In genomic region chr12:95859947-95860850, GRCh38 we compare ENCODE assay signal across 9 cellular contexts. TPM values are rescaled to one million over a fixed set of nuclear protein-coding genes. Genes with fewer than 3 reads are reported as not detected.
DNase-seq lines count a peak whose midpoint lies in the region; ATAC-seq, FAIRE-seq and TF ChIP-seq lines count a peak whose summit lies in the region.
"Had no signal": no experiment of that assay in that cellular context is flagged by ENCODE, and none has a peak within 500 bp of the region (broad histone marks: within the 10 kb centered on the region; RNA-seq: fewer than 3 reads in every experiment).

No MANE protein-coding gene starts in this region.

- H3K27ac ChIP-seq in left lung: no peak overlapping the region
- H3K27ac ChIP-seq in vagina: no peak overlapping the region

- H3K9me3 Mint-ChIP-seq in natural killer cell: no peaks in the 10 kb centered on the region
- H3K9me3 Mint-ChIP-seq in natural killer cell treated with Interleukin-12 subunit alpha and Interleukin-12 subunit beta and Interleukin-15 and Interleukin-18, amount 100 ng/mL, for 72 hours: no peaks in the 10 kb centered on the region
- H3K9me3 Mint-ChIP-seq in activated naive CD8-positive, alpha-beta T cell treated with anti-CD3 and anti-CD28 coated beads, Interleukin-2, amount 50 U/mL, for 24 hours: no peaks in the 10 kb centered on the region
- H3K9me3 Mint-ChIP-seq: naive B cell had no signal

- H3K9me3 ChIP-seq in left lung (no peaks in the 10 kb centered on the region), vagina (no peaks in the 10 kb centered on the region)

- no peak for FAIRE-seq in GM19239 (lab: Jason Lieb, UNC)

- no peak for ATAC-seq in natural killer cell
- no peak for ATAC-seq in natural killer cell treated with Interleukin-12 subunit alpha and Interleukin-12 subunit beta and Interleukin-15 and Interleukin-18, amount 100 ng/mL, for 72 hours
- no peak for ATAC-seq in activated naive CD8-positive, alpha-beta T cell treated with anti-CD3 and anti-CD28 coated beads, Interleukin-2, amount 50 U/mL, for 24 hours
- ATAC-seq in left lung: peak; percentile 5
- no peak for ATAC-seq in HG03565 (IDR thresholded peaks at IDR 0.05; ENCODE audit: unreplicated experiment)

- peaks cover 0 to 2% of the 10 kb centered on the region in 2 donors for H3K27me3 Mint-ChIP-seq in natural killer cell (ENCODE audit: low read depth in 2 of 2)
- H3K27me3 Mint-ChIP-seq in natural killer cell treated with Interleukin-12 subunit alpha and Interleukin-12 subunit beta and Interleukin-15 and Interleukin-18, amount 100 ng/mL, for 72 hours: peaks cover 3 to 8% of the 10 kb centered on the region in 2 donors
- H3K27me3 Mint-ChIP-seq in activated naive CD8-positive, alpha-beta T cell treated with anti-CD3 and anti-CD28 coated beads, Interleukin-2, amount 50 U/mL, for 24 hours: peaks cover 2% of the 10 kb centered on the region

- peak overlapping the region in 1 of 2 donors; percentile 36 for H3K27ac Mint-ChIP-seq in natural killer cell
- H3K27ac Mint-ChIP-seq in natural killer cell treated with Interleukin-12 subunit alpha and Interleukin-12 subunit beta and Interleukin-15 and Interleukin-18, amount 100 ng/mL, for 72 hours: no peak overlapping the region
- H3K27ac Mint-ChIP-seq in activated naive CD8-positive, alpha-beta T cell treated with anti-CD3 and anti-CD28 coated beads, Interleukin-2, amount 50 U/mL, for 24 hours: peak overlapping the region; percentile 57

- H3K4me3 ChIP-seq in left lung: peak overlapping the region; percentile 63 to 90
- H3K4me3 ChIP-seq in vagina: peak overlapping the region; percentile 65 to 85

- H3K4me1 ChIP-seq in left lung (peaks cover 13 to 26% of the 10 kb centered on the region in 2 donors), vagina (peaks cover 26% of the 10 kb centered on the region)

- H3K4me3 Mint-ChIP-seq in natural killer cell: peak overlapping the region; percentile 49
- no peak overlapping the region for H3K4me3 Mint-ChIP-seq in natural killer cell treated with Interleukin-12 subunit alpha and Interleukin-12 subunit beta and Interleukin-15 and Interleukin-18, amount 100 ng/mL, for 72 hours
- no peak overlapping the region for H3K4me3 Mint-ChIP-seq in activated naive CD8-positive, alpha-beta T cell treated with anti-CD3 and anti-CD28 coated beads, Interleukin-2, amount 50 U/mL, for 24 hours

- TF ChIP-seq CTCF in natural killer cell (IDR thresholded peaks at IDR 0.05) (no peak), left lung (IDR thresholded peaks at IDR 0.05) (no peak), vagina (IDR thresholded peaks at IDR 0.05) (no peak)

- H3K36me3 Mint-ChIP-seq in natural killer cell: no peaks in the 10 kb centered on the region
- H3K36me3 Mint-ChIP-seq in natural killer cell treated with Interleukin-12 subunit alpha and Interleukin-12 subunit beta and Interleukin-15 and Interleukin-18, amount 100 ng/mL, for 72 hours: peaks cover 22% of the 10 kb centered on the region
- peaks cover 44% of the 10 kb centered on the region for H3K36me3 Mint-ChIP-seq in activated naive CD8-positive, alpha-beta T cell treated with anti-CD3 and anti-CD28 coated beads, Interleukin-2, amount 50 U/mL, for 24 hours (ENCODE audit: low read depth)

- H3K27me3 ChIP-seq in left lung (peaks cover 0 to 9% of the 10 kb centered on the region in 2 donors), vagina (no peaks in the 10 kb centered on the region)

- DNase-seq in natural killer cell (no peak), left lung (no peak), vagina (ENCODE audit: extremely low spot score in 2 of 2) (no peak), GM19239 (ENCODE audit: insufficient read length, low spot score) (no peak), glomerular visceral epithelial cell (ENCODE audit: extremely low spot score) (no peak)
- DNase-seq in natural killer cell treated with Interleukin-12 subunit alpha and Interleukin-12 subunit beta and Interleukin-15 and Interleukin-18, amount 100 ng/mL, for 72 hours (ENCODE audit: low spot score): no peak
- no peak for DNase-seq in activated naive CD8-positive, alpha-beta T cell treated with anti-CD3 and anti-CD28 coated beads, Interleukin-2, amount 50 U/mL, for 24 hours
- DNase-seq: naive B cell had no signal

- TF ChIP-seq POLR2A in vagina (IDR thresholded peaks at IDR 0.05): no peak

- peaks cover 10 to 17% of the 10 kb centered on the region in 2 donors for H3K4me1 Mint-ChIP-seq in natural killer cell
- peaks cover 10 to 11% of the 10 kb centered on the region in 2 donors for H3K4me1 Mint-ChIP-seq in natural killer cell treated with Interleukin-12 subunit alpha and Interleukin-12 subunit beta and Interleukin-15 and Interleukin-18, amount 100 ng/mL, for 72 hours (ENCODE audit: low read depth in 2 of 2)
- peaks cover 31% of the 10 kb centered on the region for H3K4me1 Mint-ChIP-seq in activated naive CD8-positive, alpha-beta T cell treated with anti-CD3 and anti-CD28 coated beads, Interleukin-2, amount 50 U/mL, for 24 hours

- intact Hi-C loops in natural killer cell (cut with micrococcal nuclease) (loop anchor here (1.0 to 5.0 kb wide), 3 partner anchors 83 to 643 kb away; partner anchors contain the start of genes AMDHD1, CCDC38, FGD6 and LTA4H), left lung (cut with DNase I) (no loop called here), vagina (cut with DNase I) (no loop called here)

- H3K36me3 ChIP-seq in left lung (peaks cover 0 to 42% of the 10 kb centered on the region in 2 donors), vagina (peaks cover 0 to 24% of the 10 kb centered on the region in 2 donors)

RNA-seq across cellular contexts. Expression of gene SNRPF, which starts 1.4 kb away (rescaled TPM):
- total RNA-seq in natural killer cell (10 to 100 TPM; 22.7 to 25.3 (median 24.5) TPM), left lung (10 to 100 TPM; 16.4 to 25.4 TPM), vagina (4.9 TPM)
- 10 to 100 TPM; 31.5 to 62.6 TPM for total RNA-seq in natural killer cell treated with Interleukin-12 subunit alpha and Interleukin-12 subunit beta and Interleukin-15 and Interleukin-18, amount 100 ng/mL, for 72 hours
